ENCODE assay signal across 1 cellular context in genomic region chr12:3771853-3772252, GRCh38.
TF ChIP-seq lines count a peak whose summit lies in the region.

No MANE protein-coding gene starts in this region.

TF ChIP-seq in WTC11, 78 proteins besides CTCF, POLR2A, EP300 and RAD21:
- TF ChIP-seq, protein P1, sequence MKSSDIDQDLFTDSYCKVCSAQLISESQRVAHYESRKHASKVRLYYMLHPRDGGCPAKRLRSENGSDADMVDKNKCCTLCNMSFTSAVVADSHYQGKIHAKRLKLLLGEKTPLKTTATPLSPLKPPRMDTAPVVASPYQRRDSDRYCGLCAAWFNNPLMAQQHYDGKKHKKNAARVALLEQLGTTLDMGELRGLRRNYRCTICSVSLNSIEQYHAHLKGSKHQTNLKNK (CRISPR knock-in tag; IDR thresholded peaks at IDR 0.05), result no peak
- TF ChIP-seq PRRX2 (CRISPR knock-in tag; IDR thresholded peaks at IDR 0.05), result no peak
- TF ChIP-seq HMGA2 (CRISPR knock-in tag; IDR thresholded peaks at IDR 0.05), result no peak
- no peak for TF ChIP-seq GABPB1 (CRISPR knock-in tag; IDR thresholded peaks at IDR 0.05)
- no peak for TF ChIP-seq NR2C2 (CRISPR knock-in tag; IDR thresholded peaks at IDR 0.05)
- no peak for TF ChIP-seq KAT7 (CRISPR knock-in tag; IDR thresholded peaks at IDR 0.05; ENCODE audit: borderline replicate concordance)
- TF ChIP-seq ETV6 (CRISPR knock-in tag; IDR thresholded peaks at IDR 0.05), result no peak
- TF ChIP-seq USF1 (CRISPR knock-in tag; IDR thresholded peaks at IDR 0.05), result no peak
